9 cellular contexts compared by ENCODE assay signal in genomic region chr1:93877529-93877928, GRCh38. TPM values are rescaled to one million over a fixed set of nuclear protein-coding genes. Genes with fewer than 3 reads are reported as not detected.
DNase-seq lines count a peak whose midpoint lies in the region; ATAC-seq, FAIRE-seq and TF ChIP-seq lines count a peak whose summit lies in the region.
"Had no signal": no experiment of that assay in that cellular context is flagged by ENCODE, and none has a peak within 500 bp of the region (broad histone marks: within the 10 kb centered on the region; RNA-seq: fewer than 3 reads in every experiment).

No MANE protein-coding gene starts in this region.

- H3K36me3 ChIP-seq in thyroid gland: peaks cover 28 to 36% of the 10 kb centered on the region in 2 donors

- no peak for DNase-seq in activated T-cell treated with anti-CD3 and anti-CD28 coated beads, Interleukin-2, amount 50 U/mL, for 24 hours
- DNase-seq in activated T-cell treated with anti-CD3 and anti-CD28 coated beads, Interleukin-2, amount 50 U/mL, for 48 hours: no peak
- DNase-seq in T-helper 17 cell (no peak), fibroblast of the aortic adventitia (ENCODE audit: low read depth) (no peak), H54 (ENCODE audit: insufficient read length, low spot score) (no peak), thyroid gland (no peak)
- no peak for DNase-seq in stimulated activated effector memory CD8-positive, alpha-beta T cell treated with anti-CD3 and anti-CD28 coated beads, Interleukin-12 subunit alpha, Interleukin-12 subunit beta, amount 100 ng/mL, for 72 hours (ENCODE audit: low spot score in 2 of 2)
- DNase-seq: NCI-H1092 had no signal

- TF ChIP-seq CTCF in fibroblast of the aortic adventitia (IDR thresholded peaks at IDR 0.05; ENCODE audit: insufficient read depth, low read length): no peak
- TF ChIP-seq CTCF in thyroid gland (IDR thresholded peaks at IDR 0.05): no peak

- H3K27ac ChIP-seq in thyroid gland: no peak overlapping the region

- H3K4me3 ChIP-seq in fibroblast of the aortic adventitia (ENCODE audit: low read depth, low read length): peak overlapping the region; percentile 4
- no peak overlapping the region for H3K4me3 ChIP-seq in thyroid gland (replicated peaks in 1 of 3)

- ATAC-seq in T-helper 17 cell (no peak), HG02884 (IDR thresholded peaks at IDR 0.05; ENCODE audit: unreplicated experiment) (no peak)
- no peak for ATAC-seq in stimulated activated effector memory CD8-positive, alpha-beta T cell treated with anti-CD3 and anti-CD28 coated beads, Interleukin-12 subunit alpha, Interleukin-12 subunit beta, amount 100 ng/mL, for 72 hours

- H3K4me1 Mint-ChIP-seq in activated T-cell treated with anti-CD3 and anti-CD28 coated beads, Interleukin-2, amount 50 U/mL, for 24 hours (ENCODE audit: low read depth): peaks cover 52% of the 10 kb centered on the region
- peaks cover 35% of the 10 kb centered on the region for H3K4me1 Mint-ChIP-seq in T-helper 17 cell
- H3K4me1 Mint-ChIP-seq in stimulated activated effector memory CD8-positive, alpha-beta T cell treated with anti-CD3 and anti-CD28 coated beads, Interleukin-12 subunit alpha, Interleukin-12 subunit beta, amount 100 ng/mL, for 72 hours: peaks cover 41% of the 10 kb centered on the region

- peak overlapping the region; percentile 100 for H3K27ac Mint-ChIP-seq in activated T-cell treated with anti-CD3 and anti-CD28 coated beads, Interleukin-2, amount 50 U/mL, for 24 hours
- H3K27ac Mint-ChIP-seq in T-helper 17 cell: peak overlapping the region; percentile 100
- peak overlapping the region; percentile 99 for H3K27ac Mint-ChIP-seq in stimulated activated effector memory CD8-positive, alpha-beta T cell treated with anti-CD3 and anti-CD28 coated beads, Interleukin-12 subunit alpha, Interleukin-12 subunit beta, amount 100 ng/mL, for 72 hours

- no peaks in the 10 kb centered on the region for H3K9me3 Mint-ChIP-seq in activated T-cell treated with anti-CD3 and anti-CD28 coated beads, Interleukin-2, amount 50 U/mL, for 24 hours
- no peaks in the 10 kb centered on the region for H3K9me3 Mint-ChIP-seq in stimulated activated effector memory CD8-positive, alpha-beta T cell treated with anti-CD3 and anti-CD28 coated beads, Interleukin-12 subunit alpha, Interleukin-12 subunit beta, amount 100 ng/mL, for 72 hours

- H3K9me3 ChIP-seq in T-helper 17 cell (ENCODE audit: control insufficient read depth, low read length, poor library complexity, severe bottlenecking) (no peaks in the 10 kb centered on the region), thyroid gland (no peaks in the 10 kb centered on the region)

- H3K27me3 ChIP-seq in thyroid gland: no peaks in the 10 kb centered on the region

- TF ChIP-seq POLR2A in H54 (IDR thresholded peaks at IDR 0.05; ENCODE audit: low read depth, low read length) (no peak), thyroid gland (IDR thresholded peaks at IDR 0.05) (no peak)

- intact Hi-C loops in thyroid gland (cut with DNase I): no loop called here

- no peaks in the 10 kb centered on the region for H3K27me3 Mint-ChIP-seq in activated T-cell treated with anti-CD3 and anti-CD28 coated beads, Interleukin-2, amount 50 U/mL, for 24 hours
- H3K27me3 Mint-ChIP-seq in T-helper 17 cell: no peaks in the 10 kb centered on the region

- H3K4me3 Mint-ChIP-seq in activated T-cell treated with anti-CD3 and anti-CD28 coated beads, Interleukin-2, amount 50 U/mL, for 24 hours: peak overlapping the region; percentile 98
- peak overlapping the region; percentile 97 for H3K4me3 Mint-ChIP-seq in T-helper 17 cell
- peak overlapping the region; percentile 96 for H3K4me3 Mint-ChIP-seq in stimulated activated effector memory CD8-positive, alpha-beta T cell treated with anti-CD3 and anti-CD28 coated beads, Interleukin-12 subunit alpha, Interleukin-12 subunit beta, amount 100 ng/mL, for 72 hours

- H3K4me1 ChIP-seq in thyroid gland: peaks cover 9 to 11% of the 10 kb centered on the region in 2 donors

- H3K36me3 Mint-ChIP-seq in activated T-cell treated with anti-CD3 and anti-CD28 coated beads, Interleukin-2, amount 50 U/mL, for 24 hours (ENCODE audit: low read depth): peaks cover 66% of the 10 kb centered on the region
- H3K36me3 Mint-ChIP-seq in T-helper 17 cell (ENCODE audit: low read depth): peaks cover 14% of the 10 kb centered on the region
- peaks cover 73% of the 10 kb centered on the region for H3K36me3 Mint-ChIP-seq in stimulated activated effector memory CD8-positive, alpha-beta T cell treated with anti-CD3 and anti-CD28 coated beads, Interleukin-12 subunit alpha, Interleukin-12 subunit beta, amount 100 ng/mL, for 72 hours

- 91 to 95% methylated on average over 4 of the region's 4 CpGs for WGBS in thyroid gland, 2 donors

- FAIRE-seq in H54 (lab: Jason Lieb, UNC): no peak

RNA-seq across cellular contexts. Expression of gene DNTTIP2, which starts 1.5 kb away (rescaled TPM):
- total RNA-seq in T-helper 17 cell (10 to 100 TPM; 70.4 to 74.5 TPM), fibroblast of the aortic adventitia (ENCODE audit: low replicate concordance) (39.0 and 40.2 TPM in 2 replicates), thyroid gland (10 to 100 TPM; 21.9 to 32.0 (median 27.2) TPM)

RNA-seq across cellular contexts. Expression of gene GCLM, which starts 31.7 kb away (rescaled TPM):
- total RNA-seq in T-helper 17 cell (10 to 100 TPM; 11.1 to 12.8 TPM), fibroblast of the aortic adventitia (ENCODE audit: low replicate concordance) (13.2 and 35.2 TPM in 2 replicates), thyroid gland (10 to 100 TPM; 27.0 to 56.2 (median 43.4) TPM)
